ENCODE assay signal across 1 cellular context in genomic region chrX:52261463-52262194, GRCh38.
TF ChIP-seq lines count a peak whose summit lies in the region.

No MANE protein-coding gene starts in this region.

TF ChIP-seq in GM12878, 131 proteins besides CTCF, POLR2A, EP300 and RAD21 (continued from another document and continues in another):
- TF ChIP-seq ZNF592 (IDR thresholded peaks at IDR 0.05) (peak; percentile 93), MTA3 (IDR thresholded peaks at IDR 0.05; ENCODE audit: borderline replicate concordance, low read length) (0 out of 2 replicates have a peak, but pooled peaks have one; percentile 76), NR2C1 (IDR thresholded peaks at IDR 0.05) (peak; percentile 25; the same call in 1 of the 2 replicates), BRCA1 (IDR thresholded peaks at IDR 0.05; ENCODE audit: low read depth, low read length) (no peak), BMI1 (IDR thresholded peaks at IDR 0.05; ENCODE audit: borderline replicate concordance) (peak; percentile 95), GABPA (IDR thresholded peaks at IDR 0.05; ENCODE audit: low read depth) (peak; percentile 90), SPI1 (IDR thresholded peaks at IDR 0.05; ENCODE audit: borderline replicate concordance, insufficient read depth, low read depth, low read length) (0 out of 2 replicates have a peak, but pooled peaks have one; percentile 1), ZNF207 (IDR thresholded peaks at IDR 0.05; ENCODE audit: borderline replicate concordance) (peak; percentile 92; the same call in 1 of the 2 replicates), ZBED1 (IDR thresholded peaks at IDR 0.05; ENCODE audit: borderline replicate concordance) (peak; percentile 80; the same call in 1 of the 2 replicates), NFXL1 (IDR thresholded peaks at IDR 0.05; ENCODE audit: borderline replicate concordance) (no peak), POLR2AphosphoS5 (IDR thresholded peaks at IDR 0.05; ENCODE audit: low read length) (peak; percentile 61; the same call in 1 of the 2 replicates), ESRRA (IDR thresholded peaks at IDR 0.05; ENCODE audit: low read length) (peak; percentile 20; the same call in 1 of the 2 replicates), SIN3A (IDR thresholded peaks at IDR 0.05; ENCODE audit: low read depth, low read length) (no peak), POLR2AphosphoS2 (IDR thresholded peaks at IDR 0.05; ENCODE audit: low read depth, low read length) (0 out of 2 replicates have a peak, but pooled peaks have one; percentile 40), ELK1 (IDR thresholded peaks at IDR 0.05; ENCODE audit: low read depth, low read length) (peak; percentile 58; the same call in 1 of the 2 replicates), STAT3 (IDR thresholded peaks at IDR 0.05; ENCODE audit: low read depth, low read length) (peak; percentile 79; the same call in 1 of the 2 replicates), KLF5 (IDR thresholded peaks at IDR 0.05; ENCODE audit: partially characterized antibody) (peak; percentile 41), TBL1XR1 (IDR thresholded peaks at IDR 0.05; ENCODE audit: low read depth, low read length) (peak; percentile 78), MTA2 (IDR thresholded peaks at IDR 0.05; ENCODE audit: low read depth) (peak; percentile 42; the same call in 1 of the 2 replicates), ZNF274 (IDR thresholded peaks at IDR 0.05; ENCODE audit: insufficient read depth, insufficient read length) (no peak), ZNF24 (IDR thresholded peaks at IDR 0.05) (0 out of 2 replicates have a peak, but pooled peaks have one; percentile 25), SMC3 (IDR thresholded peaks at IDR 0.05; ENCODE audit: borderline replicate concordance, low read length) (peak; percentile 74), TCF3 (IDR thresholded peaks at IDR 0.05; ENCODE audit: borderline replicate concordance, insufficient read depth, low read depth, low read length) (no peak), BCLAF1 (IDR thresholded peaks at IDR 0.05) (no peak), RB1 (IDR thresholded peaks at IDR 0.05; ENCODE audit: borderline replicate concordance) (peak; percentile 94; the same call in 1 of the 2 replicates), CHD1 (IDR thresholded peaks at IDR 0.05; ENCODE audit: low read depth, low read length) (no peak), ETV6 (conservative IDR thresholded peaks at IDR 0.05 in 1 of 2, IDR thresholded peaks at IDR 0.05 in 1 of 2; ENCODE audit: borderline replicate concordance in 1 of 2, low read depth in 1 of 2) (no peak), IRF5 (IDR thresholded peaks at IDR 0.05; ENCODE audit: borderline replicate concordance) (no peak), SIX5 (IDR thresholded peaks at IDR 0.05; ENCODE audit: low read depth, low read length, severe bottlenecking) (peak; percentile 28), HDGF (IDR thresholded peaks at IDR 0.05) (no peak), ZNF622 (IDR thresholded peaks at IDR 0.05) (no peak), CEBPZ (IDR thresholded peaks at IDR 0.05; ENCODE audit: low read depth, low read length) (no peak), E2F8 (IDR thresholded peaks at IDR 0.05; ENCODE audit: low read depth, partially characterized antibody) (no peak), PAX8 (IDR thresholded peaks at IDR 0.05) (no peak), MYC (IDR thresholded peaks at IDR 0.05; ENCODE audit: insufficient read depth, insufficient read length, insufficient replicate concordance, low read length, severe bottlenecking) (no peak), ZSCAN29 (IDR thresholded peaks at IDR 0.05) (0 out of 2 replicates have a peak, but pooled peaks have one; percentile 57), ATF2 (IDR thresholded peaks at IDR 0.05; ENCODE audit: low read length) (0 out of 2 replicates have a peak, but pooled peaks have one; percentile 30), SREBF2 (IDR thresholded peaks at IDR 0.05; ENCODE audit: low read length) (no peak), ZBTB4 (CRISPR knock-in tag; IDR thresholded peaks at IDR 0.05) (no peak)
